ENCODE assay signal across 8 cellular contexts in the genomic region with DNA sequence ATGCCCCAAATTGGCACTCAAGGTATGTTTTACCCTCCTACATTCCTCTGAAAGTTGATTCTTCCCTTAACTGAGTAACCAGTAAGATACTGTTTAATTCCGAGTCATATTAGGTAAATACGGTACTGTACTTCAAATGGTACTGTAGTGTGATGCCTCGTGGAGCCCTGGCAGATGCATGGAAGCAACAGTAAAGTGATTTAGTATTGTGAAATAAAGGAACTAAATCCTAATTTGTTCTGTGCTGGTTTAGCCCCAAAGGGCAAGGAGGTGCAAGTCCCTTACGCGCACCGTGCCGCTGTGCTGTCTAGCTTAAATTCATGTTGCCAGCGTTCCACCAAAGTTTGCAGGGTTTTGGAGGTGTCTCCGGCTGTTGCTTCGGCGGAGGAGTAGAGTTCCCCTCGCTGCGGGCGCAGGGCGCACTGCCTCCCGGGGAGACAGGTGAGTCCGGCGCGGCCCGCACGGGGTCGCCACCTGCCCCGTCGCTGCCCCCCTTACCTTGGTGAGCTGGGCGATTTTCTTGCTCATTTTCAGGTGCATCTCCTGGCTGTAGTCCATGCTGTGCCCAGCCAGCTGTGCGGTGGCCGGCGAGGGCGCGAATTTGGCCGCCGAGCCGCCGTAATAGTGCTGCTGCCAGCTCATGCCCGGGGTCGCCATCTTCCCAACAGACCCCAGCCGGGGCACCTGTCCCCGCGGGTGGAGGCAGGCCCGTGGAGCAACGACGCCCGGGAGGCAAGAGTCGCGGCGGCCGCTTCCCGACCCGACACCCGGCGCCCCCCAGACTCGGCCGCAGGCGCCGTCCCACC. TPM values are rescaled to one million over a fixed set of nuclear protein-coding genes. Genes with fewer than 3 reads are reported as not detected.
DNase-seq lines count a peak whose midpoint lies in the region; ATAC-seq and TF ChIP-seq lines count a peak whose summit lies in the region.

No MANE protein-coding gene starts in this region.

- H3K27ac Mint-ChIP-seq in IgD-negative memory B cell (peak overlapping the region in 1 of 3 donors; percentile 39), brain (peak overlapping the region in 4 of 5 experiments; percentile 4 to 79 (median 32)), immature natural killer cell (no peak overlapping the region)

- H3K27me3 Mint-ChIP-seq in IgD-negative memory B cell (peaks cover 4% of the 10 kb centered on the region), brain (peaks cover 11% of the 10 kb centered on the region), immature natural killer cell (ENCODE audit: low read depth in 3 of 3) (peaks cover 8 to 12% (median 11%) of the 10 kb centered on the region in 3 donors)

- peaks cover 2 to 6% (median 3%) of the 10 kb centered on the region in 3 donors for H3K9me3 Mint-ChIP-seq in IgD-negative memory B cell
- peaks cover 0 to 13% (median 9%) of the 10 kb centered on the region in 5 experiments for H3K9me3 Mint-ChIP-seq in brain
- no peaks in the 10 kb centered on the region for H3K9me3 Mint-ChIP-seq in immature natural killer cell

- DNase-seq in COR-L47 (lab: John Stamatoyannopoulos, UW) (peak; percentile 18), T-helper 9 cell (peak; percentile 43), immature natural killer cell (peak; percentile 7 to 25 (median 15)), epidermal melanocyte (ENCODE audit: insufficient read length, low spot score) (no peak)
- DNase-seq in stimulated activated CD4-positive, alpha-beta T cell treated with anti-CD3 and anti-CD28 coated beads, Interleukin-12 subunit alpha, Interleukin-12 subunit beta, amount 100 ng/mL, for 24 hours (ENCODE audit: low read depth in 2 of 2), result peak; percentile 32 to 35

- peak in 1 of 2 experiments; percentile 19 for TF ChIP-seq CTCF in brain (conservative IDR thresholded peaks at IDR 0.05)

- H3K36me3 Mint-ChIP-seq in IgD-negative memory B cell (peaks cover 4% of the 10 kb centered on the region), brain (no peaks in the 10 kb centered on the region), immature natural killer cell (no peaks in the 10 kb centered on the region)

- H3K4me1 Mint-ChIP-seq in IgD-negative memory B cell, result peaks cover 6 to 20% (median 8%) of the 10 kb centered on the region in 3 donors
- H3K4me1 Mint-ChIP-seq in brain, result peaks cover 53% of the 10 kb centered on the region
- H3K4me1 Mint-ChIP-seq in immature natural killer cell, result peaks cover 16 to 21% of the 10 kb centered on the region in 2 donors

- H3K4me3 Mint-ChIP-seq in IgD-negative memory B cell, result peak overlapping the region; percentile 67 to 91 (median 85)
- H3K4me3 Mint-ChIP-seq in brain, result peak overlapping the region; percentile 51 to 81 (median 75)
- peak overlapping the region; percentile 60 to 84 (median 76) for H3K4me3 Mint-ChIP-seq in immature natural killer cell

- ATAC-seq in GM21390 (IDR thresholded peaks at IDR 0.05; ENCODE audit: unreplicated experiment), result peak; percentile 43

RNA-seq across cellular contexts. Expression of a gene that starts 0.6 kb away (rescaled TPM):
- 0.09 TPM for polyA plus RNA-seq in IgD-negative memory B cell
- polyA plus RNA-seq in brain (ENCODE audit: insufficient read depth, low read depth, low replicate concordance), result 8.5 TPM
- polyA plus RNA-seq in immature natural killer cell, result under 1 TPM in 1 of 3 donors, not detected in 2; 0.13 TPM

Comparison
In these comparisons a context has a peak if more than half of its experiments do, and no peak if none do; other contexts are left out.
1. H3K27ac Mint-ChIP-seq: peak in brain (4 of 5); none in immature natural killer cell (0 of 6).
2. Peak in every context shown above with its lines, with median percentiles within 50 percentile points of each other: H3K4me3 Mint-ChIP-seq.